In genomic region chr15:63188937-63189871, GRCh38 we compare ENCODE assay signal across 8 cellular contexts. TPM values are rescaled to one million over a fixed set of nuclear protein-coding genes. Genes with fewer than 3 reads are reported as not detected.
DNase-seq lines count a peak whose midpoint lies in the region; ATAC-seq and TF ChIP-seq lines count a peak whose summit lies in the region.

Gene RAB8B, plus strand, starts transcription at chr15:63189606. Its CDS starts 19 bp downstream, at chr15:63189625.

- intact Hi-C loops in naive thymus-derived CD4-positive, alpha-beta T cell (cut with micrococcal nuclease), result loop anchor here (1.0 to 2.0 kb wide), 7 partner anchors 32 to 905 kb away; partner anchors contain the start of genes APH1B (in 2 of the 2), LACTB (in 2 of the 2), RPS27L (in 1 of the 2) and USP3 (in 1 of the 2)

- peak within 1 kb of the TSS; percentile 92 for H3K4me3 Mint-ChIP-seq in activated T-helper 17 cell treated with anti-CD3 and anti-CD28 coated beads, Interleukin-2, amount 50 U/mL, for 72 hours
- H3K4me3 Mint-ChIP-seq in naive thymus-derived CD4-positive, alpha-beta T cell, result peak within 1 kb of the TSS; percentile 92 to 99 (median 97)
- H3K4me3 Mint-ChIP-seq in stimulated activated memory B cell treated with anti-CD40 and anti-IgM and Interleukin-4, amounts not matched to agents 10 μg/mL and 1 μg/mL and 100 μg/mL, for 72 hours, result peak within 1 kb of the TSS; percentile 97

- no peaks in the 10 kb centered on the region for H3K9me2 ChIP-seq in GM23248 (ENCODE audit: insufficient read depth)

- CTCF ChIA-PET in naive thymus-derived CD4-positive, alpha-beta T cell (lab: Charles Lee), result interaction anchor here (1.4 kb wide), 1 partner anchor 32 kb away, joined by 4 read pairs; the partner anchor contains the start of gene RPS27L

- peaks cover 48% of the 10 kb centered on the region for H3K79me2 ChIP-seq in GM23248 (ENCODE audit: insufficient read depth)
- H3K79me2 ChIP-seq in fibroblast of lung (ENCODE audit: control insufficient read depth, insufficient read depth, low read length), result peaks cover 45% of the 10 kb centered on the region

- no peaks in the 10 kb centered on the region for H3K36me3 ChIP-seq in GM23248 (ENCODE audit: low read depth)
- no peaks in the 10 kb centered on the region for H3K36me3 ChIP-seq in fibroblast of lung (ENCODE audit: control insufficient read depth, insufficient read depth, low read length)
- H3K36me3 ChIP-seq in naive thymus-derived CD4-positive, alpha-beta T cell (ENCODE audit: control insufficient read depth in 2 of 3, insufficient read depth in 3 of 3, low read length in 3 of 3), result peaks cover 0 to 8% (median 0%) of the 10 kb centered on the region in 3 experiments

- H3K9me3 Mint-ChIP-seq in activated T-helper 17 cell treated with anti-CD3 and anti-CD28 coated beads, Interleukin-2, amount 50 U/mL, for 72 hours, result no peaks in the 10 kb centered on the region
- peaks cover 0 to 2% (median 0%) of the 10 kb centered on the region in 11 donors for H3K9me3 Mint-ChIP-seq in naive thymus-derived CD4-positive, alpha-beta T cell
- no peaks in the 10 kb centered on the region for H3K9me3 Mint-ChIP-seq in stimulated activated memory B cell treated with anti-CD40 and anti-IgM and Interleukin-4, amounts not matched to agents 10 μg/mL and 1 μg/mL and 100 μg/mL, for 72 hours

- H2AFZ ChIP-seq in GM23248, result peak within 1 kb of the TSS; percentile 99
- H2AFZ ChIP-seq in fibroblast of lung (ENCODE audit: low read length), result peak within 1 kb of the TSS; percentile 93

- H3K27ac Mint-ChIP-seq in activated T-helper 17 cell treated with anti-CD3 and anti-CD28 coated beads, Interleukin-2, amount 50 U/mL, for 72 hours, result peak within 1 kb of the TSS; percentile 90
- peak within 1 kb of the TSS; percentile 84 to 98 (median 95) for H3K27ac Mint-ChIP-seq in naive thymus-derived CD4-positive, alpha-beta T cell
- H3K27ac Mint-ChIP-seq in stimulated activated memory B cell treated with anti-CD40 and anti-IgM and Interleukin-4, amounts not matched to agents 10 μg/mL and 1 μg/mL and 100 μg/mL, for 72 hours, result peak within 1 kb of the TSS; percentile 86

- no peaks in the 10 kb centered on the region for H3K27me3 ChIP-seq in GM23248 (replicated peaks; ENCODE audit: insufficient read depth)
- H3K27me3 ChIP-seq in fibroblast of lung (ENCODE audit: control insufficient read depth, insufficient read depth, low read length), result no peaks in the 10 kb centered on the region
- no peaks in the 10 kb centered on the region for H3K27me3 ChIP-seq in naive thymus-derived CD4-positive, alpha-beta T cell (ENCODE audit: control insufficient read depth in 2 of 2, insufficient read depth in 2 of 2, low read length in 2 of 2)

- in situ Hi-C loops in GM23248 (cut with MboI), result no loop called here

- H3K4me2 ChIP-seq in GM23248 (ENCODE audit: unreplicated experiment) (peak within 1 kb of the TSS; percentile 97), fibroblast of lung (ENCODE audit: extremely low read depth, insufficient read depth, low read length) (peak within 1 kb of the TSS; percentile 92)

- DNase-seq in EH (ENCODE audit: low read depth) (peak; percentile 96), GM23248 (peak; percentile 99), Kasumi-1 (lab: John Stamatoyannopoulos, UW) (peak; percentile 84 to 89), RPMI8226 (peak; percentile 99), fibroblast of lung (ENCODE audit: low read depth in 2 of 2) (peak; percentile 94 to 97)
- DNase-seq in naive thymus-derived CD4-positive, alpha-beta T cell, result peak; percentile 85 to 98 (median 93)

- H3K27ac ChIP-seq in GM23248 (peak within 1 kb of the TSS; percentile 43), fibroblast of lung (ENCODE audit: insufficient read depth, low read length) (peak within 1 kb of the TSS; percentile 72)
- peak within 1 kb of the TSS; percentile 99 for H3K27ac ChIP-seq in naive thymus-derived CD4-positive, alpha-beta T cell (ENCODE audit: low read depth, low read length)

- H3K4me3 ChIP-seq in GM23248, result peak within 1 kb of the TSS; percentile 86
- H3K4me3 ChIP-seq in fibroblast of lung (replicated peaks in 1 of 4; ENCODE audit: control extremely low read depth in 1 of 4, insufficient read depth in 1 of 4, low read depth in 3 of 4, low read length in 4 of 4), result peak within 1 kb of the TSS; percentile 69 to 90 (median 87)
- peak within 1 kb of the TSS; percentile 86 for H3K4me3 ChIP-seq in naive thymus-derived CD4-positive, alpha-beta T cell (ENCODE audit: low read length)

- peak; percentile 80 for ATAC-seq in activated T-helper 17 cell treated with anti-CD3 and anti-CD28 coated beads, Interleukin-2, amount 50 U/mL, for 72 hours (replicated peaks)
- peak; percentile 88 for ATAC-seq in naive thymus-derived CD4-positive, alpha-beta T cell
- peak; percentile 95 for ATAC-seq in stimulated activated memory B cell treated with anti-CD40 and anti-IgM and Interleukin-4, amounts not matched to agents 10 μg/mL and 1 μg/mL and 100 μg/mL, for 72 hours

- H3F3A ChIP-seq in GM23248 (ENCODE audit: insufficient read depth), result peaks cover 43% of the 10 kb centered on the region

- H4K20me1 ChIP-seq in GM23248 (ENCODE audit: insufficient read depth) (no peaks in the 10 kb centered on the region), fibroblast of lung (ENCODE audit: control insufficient read depth, extremely low read depth, insufficient read depth, low read length) (no peaks in the 10 kb centered on the region)

- 1 to 3% methylated on average over 41 to 58 of the region's 77 CpGs for WGBS in GM23248 (ENCODE audit: low coverage in 1 of 2, low lambda C conversion rate in 2 of 2, missing lambda C conversion rate in 2 of 2), 2 experiments

- peaks cover 52% of the 10 kb centered on the region for H3K36me3 Mint-ChIP-seq in activated T-helper 17 cell treated with anti-CD3 and anti-CD28 coated beads, Interleukin-2, amount 50 U/mL, for 72 hours (ENCODE audit: low read depth)
- H3K36me3 Mint-ChIP-seq in naive thymus-derived CD4-positive, alpha-beta T cell, result peaks cover 0 to 19% (median 0%) of the 10 kb centered on the region in 5 donors
- peaks cover 18% of the 10 kb centered on the region for H3K36me3 Mint-ChIP-seq in stimulated activated memory B cell treated with anti-CD40 and anti-IgM and Interleukin-4, amounts not matched to agents 10 μg/mL and 1 μg/mL and 100 μg/mL, for 72 hours

- no peaks in the 10 kb centered on the region for H3K27me3 Mint-ChIP-seq in activated T-helper 17 cell treated with anti-CD3 and anti-CD28 coated beads, Interleukin-2, amount 50 U/mL, for 72 hours
- H3K27me3 Mint-ChIP-seq in naive thymus-derived CD4-positive, alpha-beta T cell, result peaks cover 0 to 3% (median 0%) of the 10 kb centered on the region in 5 donors
- H3K27me3 Mint-ChIP-seq in stimulated activated memory B cell treated with anti-CD40 and anti-IgM and Interleukin-4, amounts not matched to agents 10 μg/mL and 1 μg/mL and 100 μg/mL, for 72 hours, result no peaks in the 10 kb centered on the region

- no peak for TF ChIP-seq CTCF in fibroblast of lung (conservative IDR thresholded peaks at IDR 0.05 in 1 of 2, IDR thresholded peaks at IDR 0.05 in 1 of 2; ENCODE audit: low read depth in 1 of 2, low read length in 2 of 2)

- POLR2A ChIA-PET in naive thymus-derived CD4-positive, alpha-beta T cell (lab: Charles Lee), result interaction anchor here (2.2 kb wide), 1 partner anchor 32 kb away, joined by 9 read pairs; the partner anchor contains the start of gene RPS27L

- H3K9me3 ChIP-seq in GM23248 (ENCODE audit: low read depth), result no peaks in the 10 kb centered on the region
- no peaks in the 10 kb centered on the region for H3K9me3 ChIP-seq in fibroblast of lung (ENCODE audit: control insufficient read depth, insufficient read depth, low read depth, low read length)
- no peaks in the 10 kb centered on the region for H3K9me3 ChIP-seq in naive thymus-derived CD4-positive, alpha-beta T cell (ENCODE audit: control insufficient read depth in 2 of 3, low read length in 3 of 3)

- peak within 1 kb of the TSS; percentile 83 for H3K9ac ChIP-seq in GM23248
- peak within 1 kb of the TSS; percentile 72 for H3K9ac ChIP-seq in fibroblast of lung (ENCODE audit: insufficient read depth, low read length)

- H3K4me1 Mint-ChIP-seq in activated T-helper 17 cell treated with anti-CD3 and anti-CD28 coated beads, Interleukin-2, amount 50 U/mL, for 72 hours, result peaks cover 33% of the 10 kb centered on the region
- peaks cover 41 to 55% (median 50%) of the 10 kb centered on the region in 7 donors for H3K4me1 Mint-ChIP-seq in naive thymus-derived CD4-positive, alpha-beta T cell
- peaks cover 54% of the 10 kb centered on the region for H3K4me1 Mint-ChIP-seq in stimulated activated memory B cell treated with anti-CD40 and anti-IgM and Interleukin-4, amounts not matched to agents 10 μg/mL and 1 μg/mL and 100 μg/mL, for 72 hours

- peaks cover 45% of the 10 kb centered on the region for H3K4me1 ChIP-seq in GM23248 (ENCODE audit: insufficient read depth)
- peaks cover 7% of the 10 kb centered on the region for H3K4me1 ChIP-seq in fibroblast of lung (ENCODE audit: control insufficient read depth, extremely low read depth, insufficient read depth, low read length)
- peaks cover 22 to 40% of the 10 kb centered on the region in 2 donors for H3K4me1 ChIP-seq in naive thymus-derived CD4-positive, alpha-beta T cell (ENCODE audit: control insufficient read depth in 2 of 2, insufficient read depth in 2 of 2, low read length in 2 of 2)

RNA-seq across cellular contexts. Expression of gene RAB8B, which starts in this region (rescaled TPM):
- total RNA-seq in GM23248 (2014; rRNA removed; shearing (Covaris generic)), result 54.3 and 54.6 TPM in 2 replicates
- polyA plus RNA-seq in GM23248 (2016; fragmentation: Nextera tagmentation; extraction: Ambion mirVana) (37.8 and 43.6 TPM in 2 replicates), fibroblast of lung (107 and 112 TPM in 2 replicates)
- total RNA-seq in activated T-helper 17 cell treated with anti-CD3 and anti-CD28 coated beads, Interleukin-2, amount 50 U/mL, for 72 hours, result 100 to 1,000 TPM in 1 of 2 donors, 10 to 100 TPM in 1; 68.1 to 185 TPM
- 111 and 184 TPM in 2 replicates for total RNA-seq in fibroblast of lung
- 52.4 and 57.7 TPM in 2 replicates for polyA plus RNA-seq in fibroblast of lung (2012)
- polyA minus RNA-seq in fibroblast of lung (ENCODE audit: low replicate concordance), result 12.1 and 16.7 TPM in 2 replicates
- total RNA-seq in naive thymus-derived CD4-positive, alpha-beta T cell, result 100 to 1,000 TPM in 1 of 5 experiments, 10 to 100 TPM in 4; 37.2 to 100 (median 71.3) TPM
- 10 to 100 TPM; 30.4 to 32.0 TPM for polyA plus RNA-seq in naive thymus-derived CD4-positive, alpha-beta T cell

Comparison
In these comparisons a context has a peak if more than half of its experiments do, and no peak if none do; other contexts are left out.
1. Peak in every context shown above with its lines: DNase-seq, ATAC-seq, H3K4me3 ChIP-seq and H3K27ac ChIP-seq.
2. H3K27ac ChIP-seq: peak in every context shown above with its lines; median percentile 99 in naive thymus-derived CD4-positive, alpha-beta T cell; 72 in fibroblast of lung; 43 in GM23248.